28 cellular contexts compared by ENCODE assay signal in genomic region chr19:45687599-45687998, GRCh38. TPM values are rescaled to one million over a fixed set of nuclear protein-coding genes. Genes with fewer than 3 reads are reported as not detected.
"Had no signal": no experiment of that assay in that cellular context is flagged by ENCODE, and none has a peak within 500 bp of the region (broad histone marks: within the 10 kb centered on the region; RNA-seq: fewer than 3 reads in every experiment).

No MANE protein-coding gene starts in this region.

- H3K27me3 ChIP-seq: adrenal gland, ascending aorta, colonic mucosa, dorsolateral prefrontal cortex, left lung, neural progenitor cell, spleen, thyroid gland had no signal

- H3K36me3 ChIP-seq: colonic mucosa, neural progenitor cell had no signal

- H3K27ac ChIP-seq: adrenal gland, ascending aorta, colonic mucosa, dorsolateral prefrontal cortex, left lung, neural progenitor cell, prostate gland, spleen, thyroid gland had no signal

- H3K9ac ChIP-seq: neural progenitor cell had no signal

- H3K9me3 ChIP-seq: adrenal gland, ascending aorta, colonic mucosa, left lung, prostate gland, spleen, thyroid gland had no signal

- ATAC-seq: activated CD4-positive, alpha-beta T cell treated with anti-CD3 and anti-CD28 coated beads for 36 hours; activated T-cell treated with anti-CD3 and anti-CD28 coated beads, Interleukin-2, amount 50 U/mL, for 4 hours; effector memory CD8-positive, alpha-beta T cell; esophagus mucosa; left lung had no signal

- H3K4me3 ChIP-seq: adrenal gland, ascending aorta, colonic mucosa, dorsolateral prefrontal cortex, left lung, lung, neural progenitor cell, prostate gland, spleen, thyroid gland had no signal

- H2AFZ ChIP-seq: neural progenitor cell had no signal

- H3K4me2 ChIP-seq: neural progenitor cell had no signal

- DNase-seq: activated B cell treated with CpG ODN at 0.5 μM for 24 hours; activated CD4-positive, alpha-beta T cell treated with anti-CD3 and anti-CD28 coated beads for 36 hours; activated CD4-positive, alpha-beta T cell treated with anti-CD3 and anti-CD28 coated beads, Interleukin-2, amount 50 U/mL, for 4 hours; activated CD8-positive, alpha-beta memory T cell treated with anti-CD3 and anti-CD28 coated beads for 24 hours; activated CD8-positive, alpha-beta memory T cell treated with anti-CD3 and anti-CD28 coated beads, Interleukin-2, amount 50 U/mL, for 48 hours; activated naive CD4-positive, alpha-beta T cell; activated T-cell treated with anti-CD3 and anti-CD28 coated beads, Interleukin-2, amount 50 U/mL, for 4 hours; adrenal gland; central memory CD4-positive, alpha-beta T cell; colonic mucosa; dorsolateral prefrontal cortex; effector memory CD8-positive, alpha-beta T cell; glutamatergic neuron; hippocampal formation; kidney glomerular epithelial cell; left lung; naive B cell; spleen; stimulated activated CD4-positive, alpha-beta T cell treated with anti-CD3 and anti-CD28 coated beads, Interleukin-4, amount 100 ng/mL, for 4 hours; substantia nigra; T1000; thyroid gland had no signal

RNA-seq across cellular contexts. Expression of gene GIPR, which starts 19.6 kb away (rescaled TPM):
- polyA plus RNA-seq: endothelial cell of umbilical vein had no signal

RNA-seq across cellular contexts. Expression of gene MEIOSIN, which starts 45.6 kb away (rescaled TPM):
- polyA plus RNA-seq: endothelial cell of umbilical vein, lung had no signal
